ENCODE assay signal across 8 cellular contexts in the genomic region with DNA sequence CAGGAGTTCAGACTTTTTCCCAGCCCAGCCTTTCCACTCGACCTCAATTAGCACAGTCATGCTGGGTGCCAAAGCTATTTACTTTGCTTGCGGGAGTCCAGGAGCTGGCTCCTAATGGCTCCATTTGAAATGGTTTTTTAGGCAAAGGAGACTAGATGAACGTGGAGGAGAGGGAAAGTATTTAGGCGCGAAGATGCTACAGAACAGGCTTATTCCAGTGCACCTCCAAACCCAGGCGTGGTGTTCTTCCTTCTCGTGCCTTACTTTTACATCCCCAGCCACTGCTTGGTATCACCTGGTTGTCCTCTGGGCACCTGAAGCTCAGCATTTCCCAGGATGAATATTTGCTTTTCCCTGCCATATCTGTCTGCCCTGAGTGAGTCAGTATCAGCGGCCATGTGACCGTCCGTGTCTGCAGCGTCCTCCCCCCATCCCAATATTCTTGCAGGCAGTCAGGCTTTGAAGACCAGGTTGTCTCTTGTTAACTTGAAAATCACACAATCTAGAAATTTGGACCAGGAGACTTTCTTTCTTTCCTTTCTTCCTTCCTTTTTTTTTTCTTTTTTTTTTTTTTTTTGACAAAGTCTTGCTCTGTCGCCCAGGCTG.
DNase-seq lines count a peak whose midpoint lies in the region; ATAC-seq lines count a peak whose summit lies in the region.

No MANE protein-coding gene starts in this region.

- ATAC-seq in HG02798 (IDR thresholded peaks at IDR 0.05; ENCODE audit: poor library complexity, unreplicated experiment): no peak

- intact Hi-C loops in activated CD4-positive, alpha-beta memory T cell treated with anti-CD3 and anti-CD28 coated beads for 36 hours (cut with micrococcal nuclease): loop anchor here (1.0 to 10.0 kb wide), 9 partner anchors 63 to 1780 kb away; partner anchors contain the start of genes DOP1B, DYRK1A, HMGN1 and PIGP

- peak overlapping the region; percentile 86 for H3K4me3 Mint-ChIP-seq in activated naive CD4-positive, alpha-beta T cell treated with anti-CD3 and anti-CD28 coated beads, Interleukin-2, amount 10 ng/mL, durations not matched to agents 7 days and 5 days
- peak overlapping the region; percentile 93 for H3K4me3 Mint-ChIP-seq in activated CD4-positive, alpha-beta memory T cell treated with anti-CD3 and anti-CD28 coated beads for 36 hours

- H3K9me3 Mint-ChIP-seq in activated naive CD4-positive, alpha-beta T cell treated with anti-CD3 and anti-CD28 coated beads, Interleukin-2, amount 10 ng/mL, durations not matched to agents 7 days and 5 days: no peaks in the 10 kb centered on the region
- no peaks in the 10 kb centered on the region for H3K9me3 Mint-ChIP-seq in activated CD4-positive, alpha-beta memory T cell treated with anti-CD3 and anti-CD28 coated beads for 36 hours

- peaks cover 34% of the 10 kb centered on the region for H3K4me1 Mint-ChIP-seq in activated naive CD4-positive, alpha-beta T cell treated with anti-CD3 and anti-CD28 coated beads, Interleukin-2, amount 10 ng/mL, durations not matched to agents 7 days and 5 days
- H3K4me1 Mint-ChIP-seq in activated CD4-positive, alpha-beta memory T cell treated with anti-CD3 and anti-CD28 coated beads for 36 hours (ENCODE audit: low read depth): peaks cover 25% of the 10 kb centered on the region

- H3K27me3 Mint-ChIP-seq in activated naive CD4-positive, alpha-beta T cell treated with anti-CD3 and anti-CD28 coated beads, Interleukin-2, amount 10 ng/mL, durations not matched to agents 7 days and 5 days: peaks cover 15% of the 10 kb centered on the region
- no peaks in the 10 kb centered on the region for H3K27me3 Mint-ChIP-seq in activated CD4-positive, alpha-beta memory T cell treated with anti-CD3 and anti-CD28 coated beads for 36 hours

- H3K27me3 ChIP-seq in iPS-15b (ENCODE audit: control insufficient read depth, insufficient read depth, low read length) (peaks cover 13% of the 10 kb centered on the region), thymus (ENCODE audit: control insufficient read depth, insufficient read depth) (no peaks in the 10 kb centered on the region)

- no peak overlapping the region for H3K9ac ChIP-seq in iPS-15b (ENCODE audit: low read depth, low read length)

- H3K27ac ChIP-seq in thymus (ENCODE audit: low read depth): peak overlapping the region; percentile 95

- peaks cover 8% of the 10 kb centered on the region for H3K4me1 ChIP-seq in iPS-15b (ENCODE audit: control insufficient read depth, insufficient read depth, low read length)
- peaks cover 11% of the 10 kb centered on the region for H3K4me1 ChIP-seq in thymus (ENCODE audit: control insufficient read depth, insufficient read depth, low read length)

- H3K36me3 ChIP-seq in iPS-15b (ENCODE audit: control insufficient read depth, insufficient read depth, low read length): no peaks in the 10 kb centered on the region
- H3K36me3 ChIP-seq in thymus (ENCODE audit: control insufficient read depth, insufficient read depth): no peaks in the 10 kb centered on the region

- WGBS in thymus: 88% methylated on average over 12 of the region's 12 CpGs

- DNase-seq in activated naive CD4-positive, alpha-beta T cell treated with anti-CD3 and anti-CD28 coated beads, Interleukin-2, amount 10 ng/mL, durations not matched to agents 7 days and 5 days: no peak
- no peak for DNase-seq in activated naive CD4-positive, alpha-beta T cell treated with anti-CD3 and anti-CD28 coated beads, Interleukin-2, amount 50 U/mL, for 16 hours
- DNase-seq in activated CD4-positive, alpha-beta memory T cell treated with anti-CD3 and anti-CD28 coated beads for 36 hours: no peak
- DNase-seq in NCI-H1694 treated with DMSO at 0.1 percent for 48 hours (lab: John Stamatoyannopoulos, UW): no peak
- no peak for DNase-seq in DMS 273 treated with DMSO at 0.1 percent for 48 hours (lab: John Stamatoyannopoulos, UW)

- CTCF ChIA-PET in activated naive CD4-positive, alpha-beta T cell treated with anti-CD3 and anti-CD28 coated beads, Interleukin-2, amount 10 ng/mL, durations not matched to agents 7 days and 5 days (lab: Charles Lee): interaction anchor here (1.0 to 1.8 kb wide), 5 partner anchors 10 to 483 kb away, joined by 3 to 7 read pairs (median 3); no protein-coding TSS in a partner anchor
- CTCF ChIA-PET in activated CD4-positive, alpha-beta memory T cell treated with anti-CD3 and anti-CD28 coated beads for 36 hours (lab: Charles Lee): interaction anchor here (0.6 to 2.4 kb wide), 12 partner anchors 10 to 599 kb away, joined by 3 to 15 read pairs (median 6); partner anchors contain the start of genes HLCS and VPS26C

- H3K4me3 ChIP-seq in iPS-15b (ENCODE audit: low read depth, low read length) (peak overlapping the region; percentile 77), thymus (ENCODE audit: low read length) (peak overlapping the region; percentile 73)

- H3K36me3 Mint-ChIP-seq in activated naive CD4-positive, alpha-beta T cell treated with anti-CD3 and anti-CD28 coated beads, Interleukin-2, amount 10 ng/mL, durations not matched to agents 7 days and 5 days: no peaks in the 10 kb centered on the region
- H3K36me3 Mint-ChIP-seq in activated CD4-positive, alpha-beta memory T cell treated with anti-CD3 and anti-CD28 coated beads for 36 hours: no peaks in the 10 kb centered on the region

- POLR2A ChIA-PET in activated CD4-positive, alpha-beta memory T cell treated with anti-CD3 and anti-CD28 coated beads for 36 hours (lab: Charles Lee): interaction anchor here (0.8 to 2.5 kb wide), 9 partner anchors 11 to 1245 kb away, joined by 3 to 18 read pairs (median 4); partner anchors contain the start of genes MORC3 and VPS26C

- H3K27ac Mint-ChIP-seq in activated naive CD4-positive, alpha-beta T cell treated with anti-CD3 and anti-CD28 coated beads, Interleukin-2, amount 10 ng/mL, durations not matched to agents 7 days and 5 days: peak overlapping the region; percentile 99
- H3K27ac Mint-ChIP-seq in activated CD4-positive, alpha-beta memory T cell treated with anti-CD3 and anti-CD28 coated beads for 36 hours: peak overlapping the region; percentile 100

- H3K9me3 ChIP-seq in iPS-15b (ENCODE audit: control insufficient read depth, insufficient read depth, low read length) (no peaks in the 10 kb centered on the region), thymus (ENCODE audit: control insufficient read depth) (no peaks in the 10 kb centered on the region)
